Comparison of ENCODE assay signal across 13 cellular contexts in the genomic region with DNA sequence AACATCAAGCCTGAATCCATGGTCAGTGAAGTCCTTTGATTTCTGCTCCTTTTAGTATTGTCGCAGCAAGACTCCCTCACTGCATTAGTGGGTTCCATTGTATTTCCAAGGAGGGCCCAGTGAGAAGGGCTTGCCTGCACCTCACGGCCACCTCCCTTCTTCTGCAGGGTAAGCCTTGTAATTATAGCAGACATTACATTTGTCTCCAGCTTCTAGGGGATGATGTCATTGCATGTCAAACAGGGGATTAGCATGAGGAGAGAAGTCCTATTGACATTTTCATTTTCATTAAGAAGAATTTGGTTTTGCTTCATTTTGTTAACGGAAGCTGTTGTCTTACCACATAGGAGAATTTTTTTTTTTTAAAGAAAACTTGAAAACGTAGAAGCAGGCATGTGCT. TPM values are rescaled to one million over a fixed set of nuclear protein-coding genes. Genes with fewer than 3 reads are reported as not detected.
DNase-seq lines count a peak whose midpoint lies in the region; ATAC-seq and TF ChIP-seq lines count a peak whose summit lies in the region.
"Had no signal": no experiment of that assay in that cellular context is flagged by ENCODE, and none has a peak within 500 bp of the region (broad histone marks: within the 10 kb centered on the region; RNA-seq: fewer than 3 reads in every experiment).

No MANE protein-coding gene starts in this region.

- H3K4me3 ChIP-seq in A673 (ENCODE audit: low read depth, low read length, poor library complexity, severe bottlenecking) (no peak overlapping the region), mesenchymal stem cell (ENCODE audit: insufficient read depth in 1 of 2, low read depth in 1 of 2, low read length in 2 of 2) (no peak overlapping the region), uterus (no peak overlapping the region)

- peaks cover 54% of the 10 kb centered on the region for H3K36me3 Mint-ChIP-seq in brain

- H3K27ac Mint-ChIP-seq in brain: peak overlapping the region; percentile 83 to 97 (median 96)

- H3K27me3 Mint-ChIP-seq in brain: no peaks in the 10 kb centered on the region

- peaks cover 6% of the 10 kb centered on the region for H3K79me1 ChIP-seq in mesenchymal stem cell (replicated peaks; ENCODE audit: low read length, poor library complexity, severe bottlenecking)

- peaks cover 75% of the 10 kb centered on the region for H3K4me1 ChIP-seq in A673 (ENCODE audit: insufficient read depth, low read length, poor library complexity, severe bottlenecking)
- peaks cover 5% of the 10 kb centered on the region for H3K4me1 ChIP-seq in mesenchymal stem cell (ENCODE audit: control insufficient read depth, insufficient read depth, low read depth, low read length)
- H3K4me1 ChIP-seq in uterus: peaks cover 0 to 14% of the 10 kb centered on the region in 2 donors

- POLR2A ChIA-PET in A673 (lab: Charles Lee; ENCODE audit: low non-redundant PET) (interaction anchor here (0.6 kb wide), 2 partner anchors 43 to 108 kb away, joined by 3 read pairs; no protein-coding TSS in a partner anchor), HEK293T (lab: Yijun Ruan, JAX) (no interaction called here)

- peak overlapping the region in 1 of 2 experiments; percentile 3 for H2BK12ac ChIP-seq in mesenchymal stem cell (ENCODE audit: low read length in 2 of 2)

- no peak overlapping the region for H2AFZ ChIP-seq in mesenchymal stem cell (ENCODE audit: low read depth, low read length)

- intact Hi-C loops in A673 (cut with micrococcal nuclease; ENCODE audit: unreplicated experiment): no loop called here
- intact Hi-C loops in uterus (cut with DNase I; ENCODE audit: low total_unique reads): no loop called here

- no peak overlapping the region for H2AK5ac ChIP-seq in mesenchymal stem cell (ENCODE audit: low read length, severe bottlenecking)

- no peak overlapping the region for H4K91ac ChIP-seq in mesenchymal stem cell (ENCODE audit: low read length)

- no peak overlapping the region for H3K23ac ChIP-seq in mesenchymal stem cell (ENCODE audit: low read length in 2 of 2)

- H3K9me3 ChIP-seq in A673 (ENCODE audit: low read depth, low read length, poor library complexity, severe bottlenecking): no peaks in the 10 kb centered on the region
- no peaks in the 10 kb centered on the region for H3K9me3 ChIP-seq in mesenchymal stem cell (ENCODE audit: control insufficient read depth, low read length)
- no peaks in the 10 kb centered on the region for H3K9me3 ChIP-seq in uterus

- H3K27me3 ChIP-seq in A673 (replicated peaks; ENCODE audit: insufficient read depth, low read depth, low read length, poor library complexity): no peaks in the 10 kb centered on the region
- no peaks in the 10 kb centered on the region for H3K27me3 ChIP-seq in mesenchymal stem cell (ENCODE audit: control insufficient read depth in 1 of 2, insufficient read depth in 1 of 2, low read length in 2 of 2)
- no peaks in the 10 kb centered on the region for H3K27me3 ChIP-seq in uterus

- no peak overlapping the region for H3K4ac ChIP-seq in mesenchymal stem cell (ENCODE audit: low read depth in 1 of 2, low read length in 2 of 2)

- H2BK120ac ChIP-seq in mesenchymal stem cell (ENCODE audit: low read depth, low read length): no peak overlapping the region

- BruUV-seq in A673 (replicated peaks; lab: Mats Ljungman, UMichigan): no TSS peak

- ATAC-seq in HG03378 (IDR thresholded peaks at IDR 0.05; ENCODE audit: unreplicated experiment) (no peak), HG03469 (IDR thresholded peaks at IDR 0.05; ENCODE audit: unreplicated experiment) (no peak)

- TF ChIP-seq CTCF in A673 (conservative IDR thresholded peaks at IDR 0.05; ENCODE audit: low read depth, low read length) (no peak), brain (conservative IDR thresholded peaks at IDR 0.05) (no peak), uterus (IDR thresholded peaks at IDR 0.05) (no peak)

- H3K4me3 Mint-ChIP-seq in brain: peak overlapping the region; percentile 60 to 82 (median 78)

- H3K36me3 ChIP-seq in A673 (ENCODE audit: insufficient read depth, low read length, poor library complexity, severe bottlenecking): peaks cover 3% of the 10 kb centered on the region
- peaks cover 3 to 15% of the 10 kb centered on the region in 2 experiments for H3K36me3 ChIP-seq in mesenchymal stem cell (ENCODE audit: control insufficient read depth in 1 of 2, insufficient read depth in 2 of 2, low read depth in 1 of 2, low read length in 2 of 2)
- H3K36me3 ChIP-seq in uterus: no peaks in the 10 kb centered on the region

- H3K18ac ChIP-seq in mesenchymal stem cell (ENCODE audit: low read depth in 1 of 2, low read length in 2 of 2): no peak overlapping the region

- no peak overlapping the region for H3K4me2 ChIP-seq in mesenchymal stem cell (ENCODE audit: low read length, poor library complexity, severe bottlenecking)

- no peak overlapping the region for H2BK5ac ChIP-seq in mesenchymal stem cell (ENCODE audit: low read depth, low read length, poor library complexity, severe bottlenecking)

- no peak overlapping the region for H2BK15ac ChIP-seq in mesenchymal stem cell (ENCODE audit: low read depth, poor library complexity, severe bottlenecking)

- H4K8ac ChIP-seq in mesenchymal stem cell (ENCODE audit: low read length): no peak overlapping the region

- H3K27ac ChIP-seq in A673 (ENCODE audit: low read depth, low read length, poor library complexity, severe bottlenecking): peak overlapping the region; percentile 61
- H3K27ac ChIP-seq in mesenchymal stem cell (ENCODE audit: low read length, poor library complexity, severe bottlenecking): no peak overlapping the region
- H3K27ac ChIP-seq in uterus: no peak overlapping the region

- 91% methylated on average over 4 of the region's 4 CpGs for WGBS in mesenchymal stem cell

- peaks cover 100% of the 10 kb centered on the region for H3K4me1 Mint-ChIP-seq in brain

- CTCF ChIA-PET in A673 (lab: Charles Lee): no interaction called here
- CTCF ChIA-PET in HEK293T (lab: Yijun Ruan, JAX): interaction anchor here (1.3 kb wide), 1 partner anchor 111 kb away, joined by 3 read pairs; no protein-coding TSS in a partner anchor

- no peak for TF ChIP-seq POLR2A in uterus (IDR thresholded peaks at IDR 0.05)

- no peaks in the 10 kb centered on the region for H3K9me3 Mint-ChIP-seq in brain

- no peak overlapping the region for H3K14ac ChIP-seq in mesenchymal stem cell (ENCODE audit: low read length in 2 of 2)

- DNase-seq in A673 (ENCODE audit: low spot score) (peak; percentile 87), HEK293T (ENCODE audit: extremely low spot score) (no peak), mesenchymal stem cell (no peak), uterus (no peak)
- no peak for DNase-seq in stimulated activated CD4-positive, alpha-beta T cell treated with anti-CD3 and anti-CD28 coated beads, Interleukin-2, amount 100 ng/mL, for 48 hours
- DNase-seq: activated CD4-positive, CD25-positive, alpha-beta regulatory T cell treated with anti-CD3 and anti-CD28 coated beads, Interleukin-2, amount 50 U/mL, for 72 hours; activated T-cell treated with anti-CD3 and anti-CD28 coated beads, Interleukin-2, amount 50 U/mL, for 1 hour; cerebellar nuclear complex; left cardiac atrium; NCI-H446 treated with DMSO at 0.1 percent for 48 hours had no signal

- peak overlapping the region; percentile 17 for H3K9ac ChIP-seq in mesenchymal stem cell (ENCODE audit: low read length)

TF ChIP-seq in HEK293T, 16 proteins besides CTCF, POLR2A, EP300 and RAD21:
- TF ChIP-seq, protein P1, sequence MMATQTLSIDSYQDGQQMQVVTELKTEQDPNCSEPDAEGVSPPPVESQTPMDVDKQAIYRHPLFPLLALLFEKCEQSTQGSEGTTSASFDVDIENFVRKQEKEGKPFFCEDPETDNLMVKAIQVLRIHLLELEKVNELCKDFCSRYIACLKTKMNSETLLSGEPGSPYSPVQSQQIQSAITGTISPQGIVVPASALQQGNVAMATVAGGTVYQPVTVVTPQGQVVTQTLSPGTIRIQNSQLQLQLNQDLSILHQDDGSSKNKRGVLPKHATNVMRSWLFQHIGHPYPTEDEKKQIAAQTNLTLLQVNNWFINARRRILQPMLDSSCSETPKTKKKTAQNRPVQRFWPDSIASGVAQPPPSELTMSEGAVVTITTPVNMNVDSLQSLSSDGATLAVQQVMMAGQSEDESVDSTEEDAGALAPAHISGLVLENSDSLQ (IDR thresholded peaks at IDR 0.05): 0 out of 2 replicates have a peak, but pooled peaks have one; percentile 4
- TF ChIP-seq CTBP1 (IDR thresholded peaks at IDR 0.05; ENCODE audit: borderline replicate concordance): no peak
- TF ChIP-seq NFRKB (IDR thresholded peaks at IDR 0.05): no peak
- no peak for TF ChIP-seq TARDBP (IDR thresholded peaks at IDR 0.05)
- TF ChIP-seq BHLHE40 (IDR thresholded peaks at IDR 0.05; ENCODE audit: borderline replicate concordance): no peak

RNA-seq across cellular contexts. Expression of a gene that starts 27.0 kb away (rescaled TPM):
- total RNA-seq in A673 (2021) (134 and 135 TPM in 2 replicates), uterus (100 to 1,000 TPM in 3 of 4 donors, 10 to 100 TPM in 1; 92.0 to 212 (median 132) TPM)
- polyA plus RNA-seq in brain (ENCODE audit: insufficient read depth, low read depth, low replicate concordance): 158 TPM
- polyA plus RNA-seq in mesenchymal stem cell (2013, experiment 1 of 2): 39.4 TPM
- 35.3 TPM for polyA plus RNA-seq in mesenchymal stem cell (2013, experiment 2 of 2)
